In the genomic region with DNA sequence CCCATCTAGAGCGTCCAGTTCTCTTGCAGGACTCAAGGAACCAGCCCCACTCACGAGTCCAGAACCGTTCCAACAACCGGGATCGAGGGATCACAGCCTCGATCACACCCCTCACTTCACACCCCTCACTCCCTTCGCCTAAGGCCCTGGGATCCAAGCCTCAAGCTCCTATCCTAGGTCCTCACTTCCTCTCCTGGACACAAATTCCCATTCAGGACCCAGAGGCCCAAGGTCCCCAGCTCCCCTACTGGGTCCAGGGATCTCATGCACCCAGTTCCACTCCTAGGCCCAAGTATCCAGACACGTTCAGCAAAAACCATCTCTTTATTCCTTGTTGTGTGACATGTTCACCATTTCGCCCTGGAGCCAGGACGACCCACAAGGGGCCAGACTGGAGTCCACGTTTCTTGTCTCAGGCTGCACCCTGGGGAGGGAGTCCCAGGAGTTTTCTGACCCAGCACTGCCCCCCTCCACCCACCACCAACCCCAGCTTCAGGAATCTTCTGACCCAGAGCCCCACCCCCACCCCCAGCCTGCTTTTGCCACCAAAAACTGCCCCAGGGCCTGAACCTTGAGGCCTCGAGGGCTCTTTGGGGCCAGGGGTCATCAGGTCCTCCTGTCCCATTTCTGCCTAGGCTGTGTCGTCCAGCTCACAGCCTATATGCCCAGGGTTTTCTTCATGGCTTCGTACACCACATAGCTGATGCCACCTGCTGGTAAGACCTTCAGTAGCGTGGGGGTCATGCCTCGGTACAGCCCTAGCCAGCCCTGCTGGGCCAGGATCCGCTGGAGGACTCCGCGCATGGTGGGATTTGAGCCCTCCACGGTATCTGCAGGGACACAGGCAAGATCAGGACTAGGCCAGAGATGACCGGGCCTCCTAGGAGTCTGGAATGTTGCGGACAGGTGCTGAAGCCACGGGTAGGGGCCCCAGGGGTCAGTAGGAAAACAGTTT, we compare ENCODE assay signal across 8 cellular contexts. TPM values are rescaled to one million over a fixed set of nuclear protein-coding genes. Genes with fewer than 3 reads are reported as not detected.
DNase-seq lines count a peak whose midpoint lies in the region; ATAC-seq, FAIRE-seq and TF ChIP-seq lines count a peak whose summit lies in the region.

No MANE protein-coding gene starts in this region.

- H3K9me3 ChIP-seq in fibroblast of lung (ENCODE audit: control insufficient read depth, insufficient read depth, low read depth, low read length), result no peaks in the 10 kb centered on the region
- no peaks in the 10 kb centered on the region for H3K9me3 ChIP-seq in small intestine (ENCODE audit: control insufficient read depth, low read depth)

- H3K4me2 ChIP-seq in fibroblast of lung (ENCODE audit: extremely low read depth, insufficient read depth, low read length), result no peak overlapping the region

- TF ChIP-seq CTCF in fibroblast of lung (conservative IDR thresholded peaks at IDR 0.05 in 1 of 2, IDR thresholded peaks at IDR 0.05 in 1 of 2; ENCODE audit: low read depth in 1 of 2, low read length in 2 of 2), result no peak

- peak overlapping the region; percentile 0 for H2AFZ ChIP-seq in fibroblast of lung (ENCODE audit: low read length)

- peaks cover 31% of the 10 kb centered on the region for H3K79me2 ChIP-seq in fibroblast of lung (ENCODE audit: control insufficient read depth, insufficient read depth, low read length)

- peaks cover 6% of the 10 kb centered on the region for H4K20me1 ChIP-seq in fibroblast of lung (ENCODE audit: control insufficient read depth, extremely low read depth, insufficient read depth, low read length)

- H3K27me3 ChIP-seq in fibroblast of lung (ENCODE audit: control insufficient read depth, insufficient read depth, low read length) (peaks cover 3% of the 10 kb centered on the region), small intestine (ENCODE audit: control insufficient read depth in 2 of 2, insufficient read depth in 2 of 2, low read length in 2 of 2) (no peaks in the 10 kb centered on the region)

- H3K27ac ChIP-seq in fibroblast of lung (ENCODE audit: insufficient read depth, low read length) (peak overlapping the region; percentile 23), small intestine (ENCODE audit: low read depth in 1 of 2, low read length in 1 of 2) (peak overlapping the region; percentile 32 to 38)

- no peak for FAIRE-seq in small intestine (lab: Jason Lieb, UNC)

- no peak for ATAC-seq in SK-N-SH treated with all-trans-retinoic acid at 6 μM for 48 hours
- no peak for ATAC-seq in HG03108 (IDR thresholded peaks at IDR 0.05; ENCODE audit: unreplicated experiment)
- no peak for ATAC-seq in GM18498 (IDR thresholded peaks at IDR 0.05; ENCODE audit: unreplicated experiment)

- H3K36me3 ChIP-seq in fibroblast of lung (ENCODE audit: control insufficient read depth, insufficient read depth, low read length), result peaks cover 7% of the 10 kb centered on the region
- H3K36me3 ChIP-seq in small intestine (ENCODE audit: control insufficient read depth in 2 of 2, insufficient read depth in 2 of 2, low read length in 2 of 2), result no peaks in the 10 kb centered on the region

- H3K4me1 ChIP-seq in fibroblast of lung (ENCODE audit: control insufficient read depth, extremely low read depth, insufficient read depth, low read length), result peaks cover 4% of the 10 kb centered on the region
- H3K4me1 ChIP-seq in small intestine (ENCODE audit: control insufficient read depth in 2 of 2, insufficient read depth in 1 of 2, low read depth in 1 of 2, low read length in 1 of 2), result no peaks in the 10 kb centered on the region

- no peak overlapping the region for H3K9ac ChIP-seq in fibroblast of lung (ENCODE audit: insufficient read depth, low read length)

- H3K4me3 ChIP-seq in fibroblast of lung (replicated peaks in 1 of 4; ENCODE audit: control extremely low read depth in 1 of 4, insufficient read depth in 1 of 4, low read depth in 3 of 4, low read length in 4 of 4), result peak overlapping the region in 1 of 4 experiments; percentile 20
- peak overlapping the region in 1 of 2 donors; percentile 10 for H3K4me3 ChIP-seq in small intestine (ENCODE audit: low read depth in 1 of 2, low read length in 2 of 2)

- WGBS in small intestine, 3 donors, result 91 to 95% (median 94%) methylated on average over 23 of the region's 23 CpGs

- DNase-seq in NCI-H82 (lab: John Stamatoyannopoulos, UW) (peak; percentile 29), NCI-H82 treated with DMSO at 0.1 percent for 48 hours (lab: John Stamatoyannopoulos, UW; ENCODE audit: unreplicated experiment) (no peak), fibroblast of lung (ENCODE audit: low read depth in 2 of 2) (no peak), small intestine (peak; percentile 29), inferior parietal cortex (ENCODE audit: extremely low spot score) (no peak)

TF ChIP-seq in SK-N-SH treated with all-trans-retinoic acid at 6 μM for 48 hours, 23 proteins besides CTCF, POLR2A, EP300 and RAD21:
- no peak for TF ChIP-seq ARNTL (CRISPR knock-in tag; IDR thresholded peaks at IDR 0.05; ENCODE audit: borderline replicate concordance, low read depth)
- TF ChIP-seq RARB (CRISPR knock-in tag; IDR thresholded peaks at IDR 0.05), result no peak
- TF ChIP-seq, protein P1, sequence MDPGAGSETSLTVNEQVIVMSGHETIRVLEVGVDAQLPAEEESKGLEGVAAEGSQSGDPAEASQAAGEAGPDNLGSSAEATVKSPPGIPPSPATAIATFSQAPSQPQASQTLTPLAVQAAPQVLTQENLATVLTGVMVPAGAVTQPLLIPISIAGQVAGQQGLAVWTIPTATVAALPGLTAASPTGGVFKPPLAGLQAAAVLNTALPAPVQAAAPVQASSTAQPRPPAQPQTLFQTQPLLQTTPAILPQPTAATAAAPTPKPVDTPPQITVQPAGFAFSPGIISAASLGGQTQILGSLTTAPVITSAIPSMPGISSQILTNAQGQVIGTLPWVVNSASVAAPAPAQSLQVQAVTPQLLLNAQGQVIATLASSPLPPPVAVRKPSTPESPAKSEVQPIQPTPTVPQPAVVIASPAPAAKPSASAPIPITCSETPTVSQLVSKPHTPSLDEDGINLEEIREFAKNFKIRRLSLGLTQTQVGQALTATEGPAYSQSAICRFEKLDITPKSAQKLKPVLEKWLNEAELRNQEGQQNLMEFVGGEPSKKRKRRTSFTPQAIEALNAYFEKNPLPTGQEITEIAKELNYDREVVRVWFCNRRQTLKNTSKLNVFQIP (CRISPR knock-in tag; IDR thresholded peaks at IDR 0.05; ENCODE audit: borderline replicate concordance, low read depth), result no peak
- TF ChIP-seq CSDC2 (CRISPR knock-in tag; IDR thresholded peaks at IDR 0.05), result peak; percentile 88; the same call in 1 of the 2 replicates
- TF ChIP-seq ZC3H10 (CRISPR knock-in tag; IDR thresholded peaks at IDR 0.05), result no peak
- TF ChIP-seq, protein P2, sequence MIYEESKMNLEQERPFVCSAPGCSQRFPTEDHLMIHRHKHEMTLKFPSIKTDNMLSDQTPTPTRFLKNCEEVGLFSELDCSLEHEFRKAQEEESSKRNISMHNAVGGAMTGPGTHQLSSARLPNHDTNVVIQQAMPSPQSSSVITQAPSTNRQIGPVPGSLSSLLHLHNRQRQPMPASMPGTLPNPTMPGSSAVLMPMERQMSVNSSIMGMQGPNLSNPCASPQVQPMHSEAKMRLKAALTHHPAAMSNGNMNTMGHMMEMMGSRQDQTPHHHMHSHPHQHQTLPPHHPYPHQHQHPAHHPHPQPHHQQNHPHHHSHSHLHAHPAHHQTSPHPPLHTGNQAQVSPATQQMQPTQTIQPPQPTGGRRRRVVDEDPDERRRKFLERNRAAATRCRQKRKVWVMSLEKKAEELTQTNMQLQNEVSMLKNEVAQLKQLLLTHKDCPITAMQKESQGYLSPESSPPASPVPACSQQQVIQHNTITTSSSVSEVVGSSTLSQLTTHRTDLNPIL (CRISPR knock-in tag; IDR thresholded peaks at IDR 0.05; ENCODE audit: low read depth), result no peak
- TF ChIP-seq ZFP3 (CRISPR knock-in tag; IDR thresholded peaks at IDR 0.05), result 0 out of 2 replicates have a peak, but pooled peaks have one; percentile 53

RNA-seq across cellular contexts. Expression of a gene that starts 1.4 kb away (rescaled TPM):
- total RNA-seq in fibroblast of lung, result 84.7 and 93.5 TPM in 2 replicates
- polyA plus RNA-seq in fibroblast of lung, result 66.0 and 101 TPM in 2 replicates
- 190 and 249 TPM in 2 replicates for polyA plus RNA-seq in fibroblast of lung (2012)
- 90.6 and 183 TPM in 2 replicates for polyA minus RNA-seq in fibroblast of lung (ENCODE audit: low replicate concordance)
- 100 to 1,000 TPM in 1 of 3 donors, 10 to 100 TPM in 2; 80.7 to 227 (median 88.1) TPM for polyA plus RNA-seq in small intestine

RNA-seq across cellular contexts. Expression of a gene that starts 7.6 kb away (rescaled TPM):
- under 0.01 and 0.26 TPM in 2 replicates for total RNA-seq in fibroblast of lung
- 0.03 TPM in 1 of 2 replicates, not detected in the other for polyA plus RNA-seq in fibroblast of lung
- not detected in 2 replicates for polyA plus RNA-seq in fibroblast of lung (2012)
- 0.26 TPM in 1 of 2 replicates, not detected in the other for polyA minus RNA-seq in fibroblast of lung (ENCODE audit: low replicate concordance)
- 1 to 10 TPM in 1 of 3 donors, under 1 TPM in 2; 0.34 to 2.7 (median 0.54) TPM for polyA plus RNA-seq in small intestine

RNA-seq across cellular contexts. Expression of a gene that starts 33.0 kb away (rescaled TPM):
- 50.4 and 52.1 TPM in 2 replicates for total RNA-seq in fibroblast of lung
- polyA plus RNA-seq in fibroblast of lung (43.0 and 54.5 TPM in 2 replicates), small intestine (10 to 100 TPM; 63.2 to 65.9 (median 63.5) TPM)
- polyA plus RNA-seq in fibroblast of lung (2012), result 61.7 and 65.1 TPM in 2 replicates
- 31.7 and 43.2 TPM in 2 replicates for polyA minus RNA-seq in fibroblast of lung (ENCODE audit: low replicate concordance)

RNA-seq across cellular contexts. Expression of a gene that starts 33.6 kb away (rescaled TPM):
- total RNA-seq in fibroblast of lung, result 18.5 and 33.9 TPM in 2 replicates
- polyA plus RNA-seq in fibroblast of lung (4.5 and 7.9 TPM in 2 replicates), small intestine (10 to 100 TPM; 24.1 to 87.0 (median 72.1) TPM)
- 21.7 and 30.8 TPM in 2 replicates for polyA plus RNA-seq in fibroblast of lung (2012)
- 31.8 and 58.1 TPM in 2 replicates for polyA minus RNA-seq in fibroblast of lung (ENCODE audit: low replicate concordance)

RNA-seq across cellular contexts. Expression of a gene that starts 38.1 kb away (rescaled TPM):
- total RNA-seq in fibroblast of lung, result 0.17 TPM in 1 of 2 replicates, not detected in the other
- not detected in 2 replicates for polyA plus RNA-seq in fibroblast of lung
- polyA plus RNA-seq in fibroblast of lung (2012), result not detected in 2 replicates
- polyA minus RNA-seq in fibroblast of lung (ENCODE audit: low replicate concordance), result not detected in 2 replicates
- 100 to 1,000 TPM in 2 of 3 donors, 10 to 100 TPM in 1; 75.7 to 120 (median 114) TPM for polyA plus RNA-seq in small intestine

Comparison
In these comparisons a context has a peak if more than half of its experiments do, and no peak if none do; other contexts are left out.
1. DNase-seq: peak in NCI-H82 (single experiment) and small intestine (single experiment); none in NCI-H82 treated with DMSO at 0.1 percent for 48 hours (single experiment), fibroblast of lung (0 of 2) and inferior parietal cortex (single experiment).